In genomic region chr4:150114641-150115040, GRCh38 we compare ENCODE assay signal across 23 cellular contexts.
"Had no signal": no experiment of that assay in that cellular context is flagged by ENCODE, and none has a peak within 500 bp of the region (broad histone marks: within the 10 kb centered on the region; RNA-seq: fewer than 3 reads in every experiment).

No MANE protein-coding gene starts in this region.

- DNase-seq: activated B cell treated with CpG ODN at 0.5 μM for 24 hours; activated CD4-positive, alpha-beta T cell treated with anti-CD3 and anti-CD28 coated beads for 48 hours; activated CD4-positive, alpha-beta T cell treated with anti-CD3 and anti-CD28 coated beads, Interleukin-2, amount 50 U/mL, for 1 hour; activated CD4-positive, alpha-beta T cell treated with anti-CD3 and anti-CD28 coated beads, Interleukin-2, amount 50 U/mL, for 48 hours; activated CD8-positive, alpha-beta memory T cell treated with anti-CD3 and anti-CD28 coated beads for 24 hours; activated CD8-positive, alpha-beta T cell treated with anti-CD3 and anti-CD28 coated beads for 36 hours; activated effector memory CD4-positive, alpha-beta T cell treated with anti-CD3 and anti-CD28 coated beads, Interleukin-2, amount 50 U/mL, for 16 hours; activated naive CD4-positive, alpha-beta T cell; activated naive CD4-positive, alpha-beta T cell treated with anti-CD3 and anti-CD28 coated beads, Interleukin-2, amount 10 ng/mL, durations not matched to agents 7 days and 5 days; activated naive CD8-positive, alpha-beta T cell treated with anti-CD3 and anti-CD28 coated beads, Interleukin-2, amount 10 ng/mL, durations not matched to agents 7 days and 5 days; activated T-cell treated with anti-CD3 and anti-CD28 coated beads, Interleukin-2, amount 50 U/mL, for 1 hour; activated T-cell treated with anti-CD3 and anti-CD28 coated beads, Interleukin-2, amount 50 U/mL, for 48 hours; caudate nucleus; cortex of kidney; dermis blood vessel endothelial cell; effector CD8-positive, alpha-beta T cell; foreskin fibroblast; head of caudate nucleus; hippocampal formation; T-helper 1 cell; T-helper 17 cell; T1000 had no signal

- H3K36me3 ChIP-seq: ascending aorta had no signal

- H3K27ac ChIP-seq: ascending aorta had no signal

- H3K27me3 ChIP-seq: ascending aorta had no signal

- H3K4me3 ChIP-seq: ascending aorta had no signal
